Comparison of ENCODE assay signal across 33 cellular contexts in genomic region chr13:40167327-40167726, GRCh38.
"Had no signal": no experiment of that assay in that cellular context is flagged by ENCODE, and none has a peak within 500 bp of the region (broad histone marks: within the 10 kb centered on the region; RNA-seq: fewer than 3 reads in every experiment).

No MANE protein-coding gene starts in this region.

- H3K27me3 ChIP-seq: ascending aorta, foreskin keratinocyte, gastrocnemius medialis, heart left ventricle had no signal

- ATAC-seq: activated CD4-positive, alpha-beta T cell treated with anti-CD3 and anti-CD28 coated beads for 36 hours; activated T-cell treated with anti-CD3 and anti-CD28 coated beads, Interleukin-2, amount 50 U/mL, for 72 hours; foreskin keratinocyte; gastrocnemius medialis; heart left ventricle; T-helper 17 cell had no signal

- H3K36me3 ChIP-seq: ascending aorta, breast epithelium, cardiac muscle cell, gastrocnemius medialis, heart left ventricle had no signal

- H3K27ac ChIP-seq: ascending aorta, cardiac muscle cell, coronary artery, dorsolateral prefrontal cortex, epithelial cell of prostate, foreskin keratinocyte, gastrocnemius medialis, heart left ventricle had no signal

- H3K27ac Mint-ChIP-seq: activated CD4-positive, alpha-beta memory T cell treated with anti-CD3 and anti-CD28 coated beads for 36 hours; activated CD4-positive, alpha-beta T cell treated with anti-CD3 and anti-CD28 coated beads for 36 hours; activated CD4-positive, alpha-beta T cell treated with anti-CD3 and anti-CD28 coated beads, Interleukin-2, amount 10 ng/mL, durations not matched to agents 24 days and 14 days; activated naive CD4-positive, alpha-beta T cell treated with anti-CD3 and anti-CD28 coated beads, Interleukin-2, amount 10 ng/mL, durations not matched to agents 7 days and 5 days; activated naive CD8-positive, alpha-beta T cell treated with anti-CD3 and anti-CD28 coated beads, Interleukin-2, amount 10 ng/mL, durations not matched to agents 7 days and 5 days; activated T-cell treated with anti-CD3 and anti-CD28 coated beads, Interleukin-2, amount 50 U/mL, for 24 hours; activated T-cell treated with anti-CD3 and anti-CD28 coated beads, Interleukin-2, amount 50 U/mL, for 72 hours; brain; dendritic cell treated with granulocyte-macrophage colony-stimulating factor and Interleukin-4, amounts not matched to agents 40 ng/mL and 50 ng/mL, for 4 days; endodermal cell; T-helper 17 cell; T-helper 2 cell treated with Interferon-gamma antibody and Interleukin-4, amounts not matched to agents 5 μg/mL and 100 μg/mL, for 36 hours had no signal

- H3K27me3 Mint-ChIP-seq: activated CD4-positive, alpha-beta memory T cell treated with anti-CD3 and anti-CD28 coated beads for 36 hours; activated CD4-positive, alpha-beta T cell treated with anti-CD3 and anti-CD28 coated beads for 36 hours; activated CD4-positive, alpha-beta T cell treated with anti-CD3 and anti-CD28 coated beads, Interleukin-2, amount 10 ng/mL, durations not matched to agents 24 days and 14 days; activated naive CD4-positive, alpha-beta T cell treated with anti-CD3 and anti-CD28 coated beads, Interleukin-2, amount 10 ng/mL, durations not matched to agents 7 days and 5 days; activated T-cell treated with anti-CD3 and anti-CD28 coated beads, Interleukin-2, amount 50 U/mL, for 24 hours; T-helper 17 cell had no signal

- H3K36me3 Mint-ChIP-seq: activated CD4-positive, alpha-beta memory T cell treated with anti-CD3 and anti-CD28 coated beads for 36 hours; activated naive CD8-positive, alpha-beta T cell treated with anti-CD3 and anti-CD28 coated beads, Interleukin-2, amount 10 ng/mL, durations not matched to agents 7 days and 5 days; brain had no signal

- H3K4me3 ChIP-seq: ascending aorta, breast epithelium, cardiac muscle cell, coronary artery, dorsolateral prefrontal cortex, gastrocnemius medialis, heart left ventricle had no signal

- H3K4me1 ChIP-seq: ascending aorta, breast epithelium had no signal

- H3K9me3 ChIP-seq: ascending aorta, breast epithelium, gastrocnemius medialis, heart left ventricle had no signal

- H3K4me3 Mint-ChIP-seq: activated CD4-positive, alpha-beta memory T cell treated with anti-CD3 and anti-CD28 coated beads for 36 hours; activated CD4-positive, alpha-beta T cell treated with anti-CD3 and anti-CD28 coated beads for 36 hours; activated CD4-positive, alpha-beta T cell treated with anti-CD3 and anti-CD28 coated beads, Interleukin-2, amount 10 ng/mL, durations not matched to agents 24 days and 14 days; activated naive CD4-positive, alpha-beta T cell treated with anti-CD3 and anti-CD28 coated beads, Interleukin-2, amount 10 ng/mL, durations not matched to agents 7 days and 5 days; activated naive CD8-positive, alpha-beta T cell treated with anti-CD3 and anti-CD28 coated beads, Interleukin-2, amount 10 ng/mL, durations not matched to agents 7 days and 5 days; activated T-cell treated with anti-CD3 and anti-CD28 coated beads, Interleukin-2, amount 50 U/mL, for 24 hours; activated T-cell treated with anti-CD3 and anti-CD28 coated beads, Interleukin-2, amount 50 U/mL, for 72 hours; brain; dendritic cell treated with granulocyte-macrophage colony-stimulating factor and Interleukin-4, amounts not matched to agents 40 ng/mL and 50 ng/mL, for 4 days; endodermal cell; T-helper 17 cell; T-helper 2 cell treated with Interferon-gamma antibody and Interleukin-4, amounts not matched to agents 5 μg/mL and 100 μg/mL, for 36 hours had no signal

- H3K9me3 Mint-ChIP-seq: activated CD4-positive, alpha-beta memory T cell treated with anti-CD3 and anti-CD28 coated beads for 36 hours; activated naive CD4-positive, alpha-beta T cell treated with anti-CD3 and anti-CD28 coated beads, Interleukin-2, amount 10 ng/mL, durations not matched to agents 7 days and 5 days; activated naive CD8-positive, alpha-beta T cell treated with anti-CD3 and anti-CD28 coated beads, Interleukin-2, amount 10 ng/mL, durations not matched to agents 7 days and 5 days; activated T-cell treated with anti-CD3 and anti-CD28 coated beads, Interleukin-2, amount 50 U/mL, for 72 hours; brain; dendritic cell treated with granulocyte-macrophage colony-stimulating factor and Interleukin-4, amounts not matched to agents 40 ng/mL and 50 ng/mL, for 4 days; endodermal cell; T-helper 2 cell treated with Interferon-gamma antibody and Interleukin-4, amounts not matched to agents 5 μg/mL and 100 μg/mL, for 36 hours had no signal

- DNase-seq: activated CD4-positive, alpha-beta memory T cell treated with anti-CD3 and anti-CD28 coated beads for 36 hours; activated CD4-positive, alpha-beta T cell treated with anti-CD3 and anti-CD28 coated beads for 36 hours; activated CD4-positive, alpha-beta T cell treated with anti-CD3 and anti-CD28 coated beads, Interleukin-2, amount 10 ng/mL, durations not matched to agents 24 days and 14 days; activated CD4-positive, CD25-positive, alpha-beta regulatory T cell; activated CD4-positive, CD25-positive, alpha-beta regulatory T cell treated with anti-CD3 and anti-CD28 coated beads, Interleukin-2, amount 50 U/mL, for 72 hours; activated CD8-positive, alpha-beta memory T cell treated with anti-CD3 and anti-CD28 coated beads, Interleukin-2, amount 50 U/mL, for 48 hours; activated gamma-delta T cell; activated naive CD4-positive, alpha-beta T cell; activated naive CD4-positive, alpha-beta T cell treated with anti-CD3 and anti-CD28 coated beads, Interleukin-2, amount 10 ng/mL, durations not matched to agents 7 days and 5 days; activated naive CD8-positive, alpha-beta T cell treated with anti-CD3 and anti-CD28 coated beads, Interleukin-2, amount 10 ng/mL, durations not matched to agents 7 days and 5 days; activated T-cell treated with anti-CD3 and anti-CD28 coated beads for 4 hours; activated T-cell treated with anti-CD3 and anti-CD28 coated beads, Interleukin-2, amount 50 U/mL, for 24 hours; activated T-cell treated with anti-CD3 and anti-CD28 coated beads, Interleukin-2, amount 50 U/mL, for 72 hours; central memory CD4-positive, alpha-beta T cell; cerebellar nuclear complex; dorsolateral prefrontal cortex; effector memory CD4-positive, alpha-beta T cell; endodermal cell; foreskin keratinocyte; gastrocnemius medialis; glutamatergic neuron; heart left ventricle; T-helper 1 cell; T-helper 17 cell; T1000 had no signal
